Comparison of ENCODE assay signal across 7 cellular contexts in the genomic region with DNA sequence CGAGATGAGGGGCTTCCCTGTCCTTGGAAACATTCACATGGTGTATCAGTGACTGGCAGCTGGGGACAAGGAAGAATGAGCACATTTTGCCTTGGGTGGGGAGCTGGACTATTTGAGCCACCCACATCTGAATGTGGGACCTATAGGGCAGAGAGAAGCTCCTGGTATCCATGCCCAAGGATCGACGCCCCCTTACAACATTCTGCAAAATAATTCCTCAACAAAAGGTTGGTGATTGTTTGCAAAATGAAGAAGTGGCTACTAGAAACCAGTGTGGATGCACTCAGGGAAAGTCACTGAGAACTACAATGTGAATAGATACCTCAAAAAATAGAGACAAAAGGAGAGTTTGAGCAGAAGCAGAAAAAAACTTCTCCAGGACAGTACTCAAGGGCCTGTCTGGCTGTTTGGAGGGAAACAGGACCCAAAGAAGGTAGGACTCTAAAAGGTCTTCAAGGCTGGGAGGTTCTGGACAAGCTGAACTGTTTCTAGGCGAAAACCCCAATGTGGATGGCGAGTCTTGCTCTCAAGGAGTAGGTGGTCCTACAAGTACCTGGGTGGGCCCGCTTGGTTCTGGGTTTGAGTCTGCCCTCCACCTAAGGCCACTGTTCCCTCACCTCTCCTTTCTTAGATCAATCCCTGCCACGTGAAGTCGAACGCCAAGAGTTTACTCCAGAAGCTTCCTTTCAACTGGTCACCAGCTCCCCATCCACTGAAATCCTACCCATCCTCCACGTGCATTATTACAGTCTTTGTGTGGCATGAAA.
DNase-seq lines count a peak whose midpoint lies in the region; ATAC-seq, FAIRE-seq and TF ChIP-seq lines count a peak whose summit lies in the region.

No MANE protein-coding gene starts in this region.

- H3K4me2 ChIP-seq in PC-3 (ENCODE audit: low read length) (peak overlapping the region; percentile 90), endothelial cell of umbilical vein (ENCODE audit: insufficient read depth, low read length) (peak overlapping the region; percentile 91)

- FAIRE-seq in endothelial cell of umbilical vein (lab: Jason Lieb, UNC), result peak; percentile 15

- no peaks in the 10 kb centered on the region for H4K20me1 ChIP-seq in PC-3 (ENCODE audit: low read length)
- H4K20me1 ChIP-seq in endothelial cell of umbilical vein (replicated peaks; ENCODE audit: control insufficient read depth, extremely low read depth, insufficient read depth, low read length), result no peaks in the 10 kb centered on the region

- H3K4me3 ChIP-seq in GM12864 (ENCODE audit: low read depth, low read length), result peak overlapping the region; percentile 68
- peak overlapping the region; percentile 99 for H3K4me3 ChIP-seq in PC-3 (ENCODE audit: low read length)
- H3K4me3 ChIP-seq in endothelial cell of umbilical vein (replicated peaks in 1 of 3; ENCODE audit: insufficient read depth in 1 of 3, low read depth in 1 of 3, low read length in 3 of 3), result no peak overlapping the region
- peak overlapping the region; percentile 96 for H3K4me3 ChIP-seq in rectal smooth muscle tissue (ENCODE audit: low read length)

- TF ChIP-seq POLR2A in endothelial cell of umbilical vein (IDR thresholded peaks at IDR 0.05; ENCODE audit: low read depth, low read length), result no peak

- H2AFZ ChIP-seq in PC-3 (ENCODE audit: low read length) (no peak overlapping the region), endothelial cell of umbilical vein (ENCODE audit: low read depth, low read length) (no peak overlapping the region)

- no peak overlapping the region for H3K27ac ChIP-seq in PC-3 (ENCODE audit: low read length)
- no peak overlapping the region for H3K27ac ChIP-seq in endothelial cell of umbilical vein (ENCODE audit: insufficient read depth, low read depth, low read length)
- no peak overlapping the region for H3K27ac ChIP-seq in rectal smooth muscle tissue (ENCODE audit: low read depth, low read length)

- no peak for DNase-seq in GM12864 (ENCODE audit: low read depth)
- DNase-seq in PC-3, result no peak
- no peak for DNase-seq in endothelial cell of umbilical vein (ENCODE audit: low read depth, low spot score)
- no peak for DNase-seq in HEK293T (ENCODE audit: extremely low spot score)

- no peaks in the 10 kb centered on the region for H3K9me2 ChIP-seq in PC-3 (replicated peaks; ENCODE audit: low read length)

- ATAC-seq in PC-3 (no peak), GM18519 (IDR thresholded peaks at IDR 0.05; ENCODE audit: low FRiP score, unreplicated experiment) (no peak), GM19463 (IDR thresholded peaks at IDR 0.05; ENCODE audit: unreplicated experiment) (no peak)

- H3K27me3 ChIP-seq in PC-3 (ENCODE audit: low read length) (no peaks in the 10 kb centered on the region), endothelial cell of umbilical vein (ENCODE audit: control insufficient read depth in 2 of 2, insufficient read depth in 2 of 2, low read length in 2 of 2) (peaks cover 0 to 4% of the 10 kb centered on the region in 2 experiments), rectal smooth muscle tissue (ENCODE audit: control insufficient read depth, insufficient read depth, low read length) (no peaks in the 10 kb centered on the region)

- TF ChIP-seq CTCF in GM12864 (IDR thresholded peaks at IDR 0.05; ENCODE audit: low read depth, low read length, missing control alignments) (no peak), PC-3 (conservative IDR thresholded peaks at IDR 0.05; ENCODE audit: low read depth, low read length) (no peak), endothelial cell of umbilical vein (IDR thresholded peaks at IDR 0.05; ENCODE audit: extremely low read depth in 1 of 2, insufficient read depth in 1 of 2, low read depth in 1 of 2, low read length in 2 of 2) (no peak)

- POLR2A ChIA-PET in PC-3 (lab: Charles Lee; ENCODE audit: unreplicated experiment), result no interaction called here
- POLR2A ChIA-PET in endothelial cell of umbilical vein (lab: Charles Lee), result no interaction called here
- POLR2A ChIA-PET in HEK293T (lab: Yijun Ruan, JAX), result interaction anchor here (1.1 kb wide), 1 partner anchor 361 kb away, joined by 5 read pairs; the partner anchor contains the start of gene ZNF783

- H3K9me3 ChIP-seq in PC-3 (ENCODE audit: low read length) (no peaks in the 10 kb centered on the region), endothelial cell of umbilical vein (replicated peaks; ENCODE audit: control insufficient read depth, insufficient read depth, low read length) (no peaks in the 10 kb centered on the region)

- H3K79me2 ChIP-seq in PC-3 (ENCODE audit: low read length) (peaks cover 29% of the 10 kb centered on the region), endothelial cell of umbilical vein (ENCODE audit: control insufficient read depth, insufficient read depth, low read length) (peaks cover 33% of the 10 kb centered on the region)

- 0 out of 2 replicates have a peak overlapping the region, but pooled peaks have one; percentile 92 for H3K9ac ChIP-seq in PC-3 (ENCODE audit: low read length)
- no peak overlapping the region for H3K9ac ChIP-seq in endothelial cell of umbilical vein (replicated peaks; ENCODE audit: extremely low read depth, insufficient read depth, low read length)
- H3K9ac ChIP-seq in rectal smooth muscle tissue (ENCODE audit: low read length), result no peak overlapping the region

- H3K9me1 ChIP-seq in endothelial cell of umbilical vein (replicated peaks; ENCODE audit: control insufficient read depth, extremely low read depth, insufficient read depth, low read length), result no peaks in the 10 kb centered on the region

- H3K4me1 ChIP-seq in PC-3 (ENCODE audit: insufficient read depth, low read length) (peaks cover 17% of the 10 kb centered on the region), endothelial cell of umbilical vein (ENCODE audit: control insufficient read depth, extremely low read depth, insufficient read depth, low read length) (peaks cover 10% of the 10 kb centered on the region), rectal smooth muscle tissue (ENCODE audit: control insufficient read depth, insufficient read depth, low read length) (peaks cover 12% of the 10 kb centered on the region)

- intact Hi-C loops in PC-3 (cut with micrococcal nuclease) (loop anchor here (10.0 kb wide), 1 partner anchor 198 kb away; no protein-coding TSS in a partner anchor), endothelial cell of umbilical vein (cut with micrococcal nuclease) (loop anchor here (10.0 kb wide), 2 partner anchors 338 to 428 kb away; partner anchors contain the start of gene ZNF282)

- CTCF ChIA-PET in PC-3 (lab: Charles Lee) (no interaction called here), endothelial cell of umbilical vein (lab: Charles Lee) (interaction anchor here (2.6 kb wide), 1 partner anchor 120 kb away, joined by 8 read pairs; no protein-coding TSS in a partner anchor), HEK293T (lab: Yijun Ruan, JAX) (no interaction called here)

- dilution Hi-C loops in endothelial cell of umbilical vein (cut with MboI; ENCODE audit: extremely low pct_ligation_motif_present, low sequenced_read_pairs), result no loop called here

- no peaks in the 10 kb centered on the region for H3F3A ChIP-seq in PC-3 (ENCODE audit: low read length, unreplicated experiment)

- BruUV-seq in PC-3 (replicated peaks; lab: Mats Ljungman, UMichigan) (no TSS peak), endothelial cell of umbilical vein (replicated peaks; lab: Mats Ljungman, UMichigan) (TSS peak; percentile 20)

- H3K36me3 ChIP-seq in PC-3 (ENCODE audit: low read depth, low read length) (peaks cover 11% of the 10 kb centered on the region; the same call in 1 of the 2 replicates), endothelial cell of umbilical vein (ENCODE audit: control insufficient read depth in 2 of 2, extremely low read depth in 1 of 2, insufficient read depth in 2 of 2, low read length in 2 of 2) (peaks cover 11 to 19% of the 10 kb centered on the region in 2 experiments), rectal smooth muscle tissue (ENCODE audit: control insufficient read depth, insufficient read depth, low read length) (peaks cover 12% of the 10 kb centered on the region)

TF ChIP-seq in endothelial cell of umbilical vein, 7 proteins besides CTCF, POLR2A, EP300 and RAD21:
- TF ChIP-seq MYC (IDR thresholded peaks at IDR 0.05; ENCODE audit: low read depth, low read length) (no peak), JUN (IDR thresholded peaks at IDR 0.05; ENCODE audit: borderline replicate concordance, insufficient read depth, insufficient read length, low read depth) (no peak), GATA2 (IDR thresholded peaks at IDR 0.05; ENCODE audit: insufficient read depth, insufficient read length, low read depth, low read length) (no peak), MAX (IDR thresholded peaks at IDR 0.05; ENCODE audit: insufficient read depth, insufficient read length) (no peak)
TF ChIP-seq in endothelial cell of umbilical vein: peak in this region for 0.

TF ChIP-seq in HEK293T, 16 proteins besides CTCF, POLR2A, EP300 and RAD21:
- TF ChIP-seq PKNOX1 (IDR thresholded peaks at IDR 0.05) (no peak), BHLHE40 (IDR thresholded peaks at IDR 0.05; ENCODE audit: borderline replicate concordance) (no peak), LEF1 (IDR thresholded peaks at IDR 0.05; ENCODE audit: borderline replicate concordance) (no peak), SP1 (IDR thresholded peaks at IDR 0.05) (no peak), L3MBTL2 (conservative IDR thresholded peaks at IDR 0.05) (no peak)

Comparison
In these comparisons a context has a peak if more than half of its experiments do, and no peak if none do; other contexts are left out.
1. H3K4me3 ChIP-seq: peak in GM12864 (single experiment), PC-3 (single experiment) and rectal smooth muscle tissue (single experiment); none in endothelial cell of umbilical vein (0 of 3).